In the genomic region with DNA sequence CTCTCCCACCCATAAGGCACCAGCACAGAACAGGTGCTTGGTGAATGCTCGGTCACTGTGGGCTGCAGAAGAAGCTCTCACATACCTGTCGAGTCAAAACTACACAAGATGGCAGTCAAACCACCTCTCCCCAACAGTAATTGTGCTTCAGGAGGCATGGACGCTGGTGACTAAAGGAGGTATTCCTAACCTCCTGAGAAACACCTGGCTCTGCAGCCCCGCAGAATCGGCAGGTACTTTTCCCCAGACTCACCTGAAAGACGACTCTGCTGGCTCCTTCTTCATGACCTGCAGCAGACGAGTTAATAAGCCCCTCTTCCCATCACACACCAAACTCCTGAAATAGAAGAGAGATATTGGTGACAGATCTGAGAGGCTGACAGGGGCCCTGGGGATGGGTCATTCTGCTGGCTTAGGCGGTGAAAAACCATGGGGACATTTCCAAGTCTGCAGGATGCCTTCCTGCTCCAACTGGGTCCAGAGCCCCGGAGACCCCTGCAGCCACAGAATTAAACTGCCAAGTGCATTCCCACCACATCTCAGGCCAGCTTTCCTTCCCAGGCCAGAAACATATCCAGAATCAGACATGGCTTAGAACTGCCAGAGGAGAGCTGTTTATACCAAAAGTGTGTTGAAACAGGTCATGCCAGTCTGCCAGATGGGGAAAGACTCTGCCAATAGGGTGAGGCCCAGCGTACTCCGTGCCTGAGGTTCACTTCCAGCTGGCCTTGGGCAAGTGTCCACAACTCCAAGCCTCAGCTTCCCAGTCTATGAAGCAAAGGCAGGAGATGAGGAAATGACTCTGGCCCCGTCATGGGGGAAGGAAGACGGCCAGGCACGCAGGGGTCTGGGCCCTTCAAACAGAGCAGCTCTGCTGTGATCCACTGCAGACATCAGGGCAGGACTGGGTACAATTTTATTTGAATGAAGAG, we compare ENCODE assay signal across 11 cellular contexts. TPM values are rescaled to one million over a fixed set of nuclear protein-coding genes. Genes with fewer than 3 reads are reported as not detected.
A peak's percentile ranks its signal among the peaks of the same experiment; 100 is the strongest.
DNase-seq lines count a peak whose midpoint lies in the region; ATAC-seq and TF ChIP-seq lines count a peak whose summit lies in the region.
"Had no signal": no experiment of that assay in that cellular context is flagged by ENCODE, and none has a peak within 500 bp of the region (broad histone marks: within the 10 kb centered on the region; RNA-seq: fewer than 3 reads in every experiment).

No MANE protein-coding gene starts in this region.

- no peaks in the 10 kb centered on the region for H3K9me3 ChIP-seq in uterus
- H3K9me3 ChIP-seq: A549 had no signal

- H3K27ac ChIP-seq in uterus = no peak overlapping the region
- H3K27ac ChIP-seq: A549 had no signal

- TF ChIP-seq POLR2A in uterus (IDR thresholded peaks at IDR 0.05) = no peak

- no peaks in the 10 kb centered on the region for H3K36me3 ChIP-seq in uterus

- TF ChIP-seq CTCF in foreskin fibroblast (IDR thresholded peaks at IDR 0.05; ENCODE audit: low read depth, low read length) = no peak
- no peak for TF ChIP-seq CTCF in omental fat pad (IDR thresholded peaks at IDR 0.05)
- no peak for TF ChIP-seq CTCF in uterus (IDR thresholded peaks at IDR 0.05)

- H3K27me3 ChIP-seq in uterus = no peaks in the 10 kb centered on the region

- peak; percentile 59 for ATAC-seq in omental fat pad (ENCODE audit: low FRiP score)
- ATAC-seq in HG02798 (IDR thresholded peaks at IDR 0.05; ENCODE audit: poor library complexity, unreplicated experiment) = no peak
- ATAC-seq: A549 had no signal

- H3K4me3 ChIP-seq in foreskin fibroblast (ENCODE audit: low read depth in 1 of 2, low read length in 2 of 2) (no peak overlapping the region), uterus (no peak overlapping the region)
- H3K4me3 ChIP-seq: A549 had no signal

- intact Hi-C loops in uterus (cut with DNase I; ENCODE audit: low total_unique reads) = no loop called here

- DNase-seq in activated effector memory CD4-positive, alpha-beta T cell treated with anti-CD3 and anti-CD28 coated beads, Interleukin-2, amount 50 U/mL, for 16 hours = peak; percentile 36
- no peak for DNase-seq in activated effector memory CD4-positive, alpha-beta T cell treated with Interleukin-2 at 50 U/mL for 16 hours
- DNase-seq in foreskin fibroblast = peak; percentile 42 to 57
- no peak for DNase-seq in omental fat pad (ENCODE audit: low spot score)
- peak; percentile 9 to 11 for DNase-seq in uterus
- no peak for DNase-seq in NCI-H1105 treated with DMSO at 0.1 percent for 48 hours (lab: John Stamatoyannopoulos, UW)
- DNase-seq in 8988T = no peak
- DNase-seq: activated T-cell treated with anti-CD3 and anti-CD28 coated beads for 4 hours, NCI-H2171 treated with DMSO at 0.1 percent for 48 hours had no signal

- no peaks in the 10 kb centered on the region for H3K4me1 ChIP-seq in uterus
- H3K4me1 ChIP-seq: A549 had no signal

RNA-seq across cellular contexts. Expression of a gene that starts 53.0 kb away (rescaled TPM):
- total RNA-seq in omental fat pad (under 1 TPM; 0.19 to 0.56 (median 0.40) TPM), uterus (1 to 10 TPM in 1 of 4 donors, under 1 TPM in 2, not detected in 1; 0.41 to 3.0 (median 0.51) TPM)

RNA-seq across cellular contexts. Expression of a gene that starts 53.1 kb away (rescaled TPM):
- total RNA-seq in omental fat pad (10 to 100 TPM; 32.1 to 39.6 (median 33.2) TPM), uterus (10 to 100 TPM in 3 of 4 donors, 1 to 10 TPM in 1; 3.8 to 47.2 (median 16.5) TPM)

Comparison
In these comparisons a context has a peak if more than half of its experiments do, and no peak if none do; other contexts are left out.
1. DNase-seq: peak in activated effector memory CD4-positive, alpha-beta T cell treated with anti-CD3 and anti-CD28 coated beads, Interleukin-2, amount 50 U/mL, for 16 hours (single experiment), foreskin fibroblast (2 of 2) and uterus (2 of 2); none in activated effector memory CD4-positive, alpha-beta T cell treated with Interleukin-2 at 50 U/mL for 16 hours (single experiment), omental fat pad (single experiment), NCI-H1105 treated with DMSO at 0.1 percent for 48 hours (single experiment) and 8988T (single experiment).